1 cellular context compared by ENCODE assay signal in genomic region chr7:133703547-133703946, GRCh38.
TF ChIP-seq lines count a peak whose summit lies in the region.

No MANE protein-coding gene starts in this region.

TF ChIP-seq in SK-N-SH, 30 proteins besides CTCF, POLR2A, EP300 and RAD21 (continued from another document):
- TF ChIP-seq MEF2A (IDR thresholded peaks at IDR 0.05; ENCODE audit: borderline replicate concordance, low read depth), result 0 out of 2 replicates have a peak, but pooled peaks have one; percentile 65
- TF ChIP-seq RXRA (IDR thresholded peaks at IDR 0.05; ENCODE audit: borderline replicate concordance, low read depth), result peak; percentile 22; the same call in 1 of the 2 replicates
- peak; percentile 92 for TF ChIP-seq SIN3A (IDR thresholded peaks at IDR 0.05; ENCODE audit: borderline replicate concordance, low read depth, low read length)
- TF ChIP-seq USF1 (IDR thresholded peaks at IDR 0.05; ENCODE audit: borderline replicate concordance, low read depth), result no peak
- no peak for TF ChIP-seq NRF1 (IDR thresholded peaks at IDR 0.05; ENCODE audit: low read depth, low read length)
- TF ChIP-seq TCF12 (IDR thresholded peaks at IDR 0.05), result peak; percentile 98
- peak; percentile 95 for TF ChIP-seq CHD2 (IDR thresholded peaks at IDR 0.05; ENCODE audit: low read length, partially characterized antibody)
- TF ChIP-seq FOXJ3 (CRISPR knock-in tag; IDR thresholded peaks at IDR 0.05), result peak; percentile 84; the same call in 1 of the 2 replicates
- no peak for TF ChIP-seq USF2 (IDR thresholded peaks at IDR 0.05; ENCODE audit: borderline replicate concordance, low read depth, low read length)
- no peak for TF ChIP-seq EZH2phosphoT487 (IDR thresholded peaks at IDR 0.05; ENCODE audit: borderline replicate concordance, low read depth)
- TF ChIP-seq REST (IDR thresholded peaks at IDR 0.05; ENCODE audit: low read depth, low read length), result 0 out of 2 replicates have a peak, but pooled peaks have one; percentile 31
- peak; percentile 94 for TF ChIP-seq PBX3 (IDR thresholded peaks at IDR 0.05)
- TF ChIP-seq RCOR1 (IDR thresholded peaks at IDR 0.05; ENCODE audit: low read length), result peak; percentile 100
- peak; percentile 97 for TF ChIP-seq JUND (IDR thresholded peaks at IDR 0.05)
- no peak for TF ChIP-seq ELF1 (IDR thresholded peaks at IDR 0.05)
- 0 out of 2 replicates have a peak, but pooled peaks have one; percentile 17 for TF ChIP-seq GABPA (IDR thresholded peaks at IDR 0.05; ENCODE audit: low read depth)
- TF ChIP-seq MAX (IDR thresholded peaks at IDR 0.05; ENCODE audit: low read depth), result peak; percentile 69; the same call in 1 of the 2 replicates
- no peak for TF ChIP-seq YY1 (IDR thresholded peaks at IDR 0.05; ENCODE audit: low read depth)
- TF ChIP-seq FOXM1 (IDR thresholded peaks at IDR 0.05; ENCODE audit: low read depth), result peak; percentile 69; the same call in 1 of the 2 replicates
- TF ChIP-seq MXI1 (IDR thresholded peaks at IDR 0.05; ENCODE audit: low read depth, low read length), result peak; percentile 77
